ENCODE assay signal across 21 cellular contexts in genomic region chr10:75357500-75357899, GRCh38. TPM values are rescaled to one million over a fixed set of nuclear protein-coding genes. Genes with fewer than 3 reads are reported as not detected.
A peak's percentile ranks its signal among the peaks of the same experiment; 100 is the strongest.
DNase-seq lines count a peak whose midpoint lies in the region; ATAC-seq and TF ChIP-seq lines count a peak whose summit lies in the region.
"Had no signal": no experiment of that assay in that cellular context is flagged by ENCODE, and none has a peak within 500 bp of the region (broad histone marks: within the 10 kb centered on the region; RNA-seq: fewer than 3 reads in every experiment).

No MANE protein-coding gene starts in this region.

- POLR2A ChIA-PET in HEK293 (lab: Yijun Ruan, JAX), result interaction anchor here (2.0 kb wide), 1 partner anchor 45 kb away, joined by 7 read pairs; the partner anchor contains the start of gene ZNF503
- POLR2A ChIA-PET in CD4-positive, alpha-beta memory T cell (lab: Charles Lee; ENCODE audit: partially characterized antibody), result no interaction called here

- H3K4me3 Mint-ChIP-seq in CD4-positive, alpha-beta memory T cell, result no peak overlapping the region
- H3K4me3 Mint-ChIP-seq: CD14-positive monocyte; CD8-positive, alpha-beta T cell; IgD-negative memory B cell had no signal

- H3K27ac ChIP-seq in HEK293 (ENCODE audit: extremely low read depth, low read depth, low read length), result no peak overlapping the region
- H3K27ac ChIP-seq in RWPE2 (ENCODE audit: poor library complexity, severe bottlenecking), result peak overlapping the region; percentile 93
- H3K27ac ChIP-seq in transverse colon, result peak overlapping the region; percentile 32 to 54 (median 45)
- no peak overlapping the region for H3K27ac ChIP-seq in CD4-positive, alpha-beta memory T cell (ENCODE audit: low read depth, low read length)
- H3K27ac ChIP-seq: 22Rv1, BLaER1, HL-60 had no signal

- intact Hi-C loops in left colon (cut with DNase I, micrococcal nuclease) (no loop called here), transverse colon (cut with DNase I; ENCODE audit: low total_unique reads) (no loop called here)
- intact Hi-C loops in CD4-positive, alpha-beta memory T cell (cut with micrococcal nuclease), result no loop called here

- H3K9me3 ChIP-seq in HEK293 (ENCODE audit: control insufficient read depth, insufficient read depth, low read depth, low read length), result no peaks in the 10 kb centered on the region
- H3K9me3 ChIP-seq in RWPE2 (ENCODE audit: severe bottlenecking), result no peaks in the 10 kb centered on the region
- no peaks in the 10 kb centered on the region for H3K9me3 ChIP-seq in transverse colon
- H3K9me3 ChIP-seq in CD4-positive, alpha-beta memory T cell (ENCODE audit: control insufficient read depth in 1 of 2, low read length in 2 of 2), result no peaks in the 10 kb centered on the region
- H3K9me3 ChIP-seq: HAP-1 had no signal

- H3K4me3 ChIP-seq in HEK293 (ENCODE audit: low read depth, low read length) (no peak overlapping the region), RWPE2 (ENCODE audit: severe bottlenecking) (no peak overlapping the region), transverse colon (no peak overlapping the region)
- no peak overlapping the region for H3K4me3 ChIP-seq in CD4-positive, alpha-beta memory T cell (ENCODE audit: low read length in 2 of 2)
- H3K4me3 ChIP-seq: BLaER1, GM12878, GM23248, HAP-1 had no signal

- 94 to 96% methylated on average over 2 to 3 of the region's 4 CpGs for WGBS in transverse colon (ENCODE audit: low coverage in 1 of 2), 2 donors

- ATAC-seq in RWPE2 (ENCODE audit: low read depth) (no peak), left colon (peak; percentile 21)
- ATAC-seq: CD8-positive, alpha-beta T cell; GM12878 had no signal

- no peaks in the 10 kb centered on the region for H3K4me1 Mint-ChIP-seq in CD4-positive, alpha-beta memory T cell
- H3K4me1 Mint-ChIP-seq: IgD-negative memory B cell had no signal

- no peak for TF ChIP-seq CTCF in HEK293 (tag by site-specific recombination; IDR thresholded peaks at IDR 0.05)
- TF ChIP-seq CTCF in RWPE2 (IDR thresholded peaks at IDR 0.05; ENCODE audit: poor library complexity, severe bottlenecking), result no peak
- no peak for TF ChIP-seq CTCF in transverse colon (IDR thresholded peaks at IDR 0.05)

- peaks cover 3 to 18% of the 10 kb centered on the region in 2 donors for H3K27me3 Mint-ChIP-seq in CD4-positive, alpha-beta memory T cell

- DNase-seq in RWPE2 (ENCODE audit: low spot score) (no peak), left colon (peak in 1 of 2 donors; percentile 8), transverse colon (no peak), DMS114 treated with DMSO at 0.1 percent for 48 hours (lab: John Stamatoyannopoulos, UW; ENCODE audit: unreplicated experiment) (no peak), 8988T (no peak)
- DNase-seq in CD4-positive, alpha-beta memory T cell, result no peak
- DNase-seq: Calu3; CD8-positive, alpha-beta T cell; DMS53; DND-41; EL; GM23248; KG1 had no signal

- CTCF ChIA-PET in HEK293 (lab: Yijun Ruan, JAX), result interaction anchor here (0.6 to 3.5 kb wide), 3 partner anchors 12 to 42 kb away, joined by 3 to 13 read pairs (median 3); no protein-coding TSS in a partner anchor
- CTCF ChIA-PET in CD4-positive, alpha-beta memory T cell (lab: Charles Lee; ENCODE audit: partially characterized antibody), result no interaction called here

- no peak for TF ChIP-seq POLR2A in transverse colon (IDR thresholded peaks at IDR 0.05)

- H3K36me3 ChIP-seq in HEK293 (ENCODE audit: control insufficient read depth in 2 of 2, insufficient read depth in 1 of 2, low read length in 2 of 2) (no peaks in the 10 kb centered on the region), RWPE2 (ENCODE audit: low read depth) (no peaks in the 10 kb centered on the region), transverse colon (no peaks in the 10 kb centered on the region)
- H3K36me3 ChIP-seq in CD4-positive, alpha-beta memory T cell (ENCODE audit: insufficient read depth, low read length), result no peaks in the 10 kb centered on the region
- H3K36me3 ChIP-seq: BLaER1, HAP-1 had no signal

- H3K4me1 ChIP-seq in HEK293 (ENCODE audit: control insufficient read depth, insufficient read depth, low read length) (peaks cover 16% of the 10 kb centered on the region), RWPE2 (ENCODE audit: insufficient read depth, poor library complexity, severe bottlenecking) (peaks cover 19% of the 10 kb centered on the region), transverse colon (peaks cover 5 to 25% (median 19%) of the 10 kb centered on the region in 4 donors)
- H3K4me1 ChIP-seq in CD4-positive, alpha-beta memory T cell (ENCODE audit: insufficient read depth, low read length), result no peaks in the 10 kb centered on the region
- H3K4me1 ChIP-seq: BLaER1, HAP-1 had no signal

- H3K27ac Mint-ChIP-seq in CD4-positive, alpha-beta memory T cell, result no peak overlapping the region
- H3K27ac Mint-ChIP-seq: CD8-positive, alpha-beta T cell; IgD-negative memory B cell had no signal

- H3K36me3 Mint-ChIP-seq in CD4-positive, alpha-beta memory T cell, result no peaks in the 10 kb centered on the region
- H3K36me3 Mint-ChIP-seq: CD14-positive monocyte; CD8-positive, alpha-beta T cell had no signal

- H3K27me3 ChIP-seq in RWPE2 (ENCODE audit: insufficient read depth, poor library complexity, severe bottlenecking), result no peaks in the 10 kb centered on the region
- no peaks in the 10 kb centered on the region for H3K27me3 ChIP-seq in transverse colon
- no peaks in the 10 kb centered on the region for H3K27me3 ChIP-seq in CD4-positive, alpha-beta memory T cell (ENCODE audit: insufficient read depth, low read length)
- H3K27me3 ChIP-seq: BLaER1 had no signal

- peaks cover 3 to 18% (median 9%) of the 10 kb centered on the region in 8 donors for H3K9me3 Mint-ChIP-seq in CD4-positive, alpha-beta memory T cell
- H3K9me3 Mint-ChIP-seq: CD8-positive, alpha-beta T cell had no signal

- no peak for TF ChIP-seq EP300 in transverse colon (IDR thresholded peaks at IDR 0.05; ENCODE audit: low read depth)

- in situ Hi-C loops in transverse colon (cut with MboI; ENCODE audit: low pct_ligation_motif_present in 1 of 4, low pct_unique_long_range_greater_than_20kb in 1 of 4, low sequenced_read_pairs in 3 of 4), result no loop called here

TF ChIP-seq in HEK293, 187 proteins besides CTCF, POLR2A, EP300 and RAD21:
- no peak for TF ChIP-seq ZNF274 (IDR thresholded peaks at IDR 0.05; ENCODE audit: low read length)
- no peak for TF ChIP-seq ZNF274 (tag by site-specific recombination; IDR thresholded peaks at IDR 0.05; ENCODE audit: borderline replicate concordance)
- TF ChIP-seq ZNF768 (tag by site-specific recombination; IDR thresholded peaks at IDR 0.05), result peak; percentile 79; the same call in 1 of the 2 replicates

RNA-seq across cellular contexts. Expression of gene ZNF503, which starts 44.1 kb away (rescaled TPM):
- total RNA-seq in left colon, result 1 to 10 TPM; 3.8 to 9.9 TPM
- total RNA-seq in transverse colon, result 10 to 100 TPM in 1 of 4 donors, 1 to 10 TPM in 3; 3.0 to 17.9 (median 7.2) TPM
- under 1 TPM in 1 of 2 experiments, not detected in 1; 0.12 TPM for total RNA-seq in CD4-positive, alpha-beta memory T cell
- not detected for polyA plus RNA-seq in CD4-positive, alpha-beta memory T cell
- total RNA-seq: CD8-positive, alpha-beta T cell had no signal
- polyA plus RNA-seq: IgD-negative memory B cell had no signal

Comparison
In these comparisons a context has a peak if more than half of its experiments do, and no peak if none do; other contexts are left out.
1. H3K27ac ChIP-seq: peak in RWPE2 (single experiment) and transverse colon (4 of 4); none in HEK293 (single experiment) and CD4-positive, alpha-beta memory T cell (single experiment).